In the genomic region with DNA sequence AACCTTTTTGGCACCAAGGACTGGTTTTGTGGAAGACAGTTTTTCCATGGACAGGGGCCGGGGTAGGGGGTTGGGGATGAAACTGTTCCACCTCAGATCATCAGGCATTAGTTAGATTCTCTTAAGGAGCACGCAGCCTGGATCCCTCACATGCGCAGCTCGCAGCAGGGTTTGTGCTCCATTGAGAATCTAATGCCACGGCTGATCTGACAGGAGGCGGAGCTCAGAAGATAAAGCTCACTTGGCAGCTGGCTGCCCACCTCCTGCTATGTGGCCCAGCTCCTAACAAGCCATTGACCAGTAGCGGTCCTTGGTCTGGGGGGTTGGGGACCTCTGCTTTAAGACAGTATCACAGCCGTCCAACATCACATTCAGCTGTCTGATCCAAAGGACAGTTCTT, we compare ENCODE assay signal across 1 cellular context.
TF ChIP-seq lines count a peak whose summit lies in the region.

No MANE protein-coding gene starts in this region.

TF ChIP-seq in IMR-90, 13 proteins besides CTCF, POLR2A, EP300 and RAD21 (continued from another document):
- TF ChIP-seq CEBPB (IDR thresholded peaks at IDR 0.05; ENCODE audit: low read depth, low read length) = no peak
- TF ChIP-seq, protein P1, sequence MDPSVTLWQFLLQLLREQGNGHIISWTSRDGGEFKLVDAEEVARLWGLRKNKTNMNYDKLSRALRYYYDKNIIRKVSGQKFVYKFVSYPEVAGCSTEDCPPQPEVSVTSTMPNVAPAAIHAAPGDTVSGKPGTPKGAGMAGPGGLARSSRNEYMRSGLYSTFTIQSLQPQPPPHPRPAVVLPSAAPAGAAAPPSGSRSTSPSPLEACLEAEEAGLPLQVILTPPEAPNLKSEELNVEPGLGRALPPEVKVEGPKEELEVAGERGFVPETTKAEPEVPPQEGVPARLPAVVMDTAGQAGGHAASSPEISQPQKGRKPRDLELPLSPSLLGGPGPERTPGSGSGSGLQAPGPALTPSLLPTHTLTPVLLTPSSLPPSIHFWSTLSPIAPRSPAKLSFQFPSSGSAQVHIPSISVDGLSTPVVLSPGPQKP (IDR thresholded peaks at IDR 0.05; ENCODE audit: borderline replicate concordance, low read depth, low read length) = no peak
- TF ChIP-seq MXI1 (IDR thresholded peaks at IDR 0.05; ENCODE audit: borderline replicate concordance, low read depth, low read length) = no peak
- TF ChIP-seq MAZ (IDR thresholded peaks at IDR 0.05; ENCODE audit: borderline replicate concordance, low read depth, low read length) = no peak
